14 cellular contexts compared by ENCODE assay signal in the genomic region with DNA sequence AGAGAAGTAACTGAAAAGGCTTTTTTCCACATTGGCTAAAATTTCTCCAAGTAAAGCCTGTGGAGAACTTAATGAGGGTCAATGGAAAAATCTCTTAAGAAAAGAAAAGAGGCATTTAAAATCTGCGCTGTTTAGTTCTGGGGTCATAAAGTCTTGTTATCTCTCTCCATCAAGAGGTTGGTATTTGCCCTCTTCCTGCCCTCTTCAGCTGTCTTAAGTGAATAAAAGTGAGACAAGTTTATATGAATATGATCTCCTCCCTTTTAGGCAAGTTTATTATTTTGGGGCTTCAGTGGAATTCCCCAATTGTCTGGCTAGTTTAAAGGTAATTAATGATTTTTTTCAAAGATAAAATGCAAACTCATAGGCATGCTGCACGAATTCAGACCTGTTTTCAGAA.
"Had no signal": no experiment of that assay in that cellular context is flagged by ENCODE, and none has a peak within 500 bp of the region (broad histone marks: within the 10 kb centered on the region; RNA-seq: fewer than 3 reads in every experiment).

No MANE protein-coding gene starts in this region.

- H3K27ac Mint-ChIP-seq: endodermal cell had no signal

- H3K9me3 Mint-ChIP-seq: endodermal cell had no signal

- DNase-seq: dermis blood vessel endothelial cell; effector CD4-positive, alpha-beta T cell; effector memory CD4-positive, alpha-beta T cell; endodermal cell; foreskin keratinocyte; heart left ventricle; hypothalamus; left cardiac atrium; left lung; left ventricle myocardium superior; lower lobe of right lung; mesenchymal stem cell; midbrain had no signal

- ATAC-seq: foreskin keratinocyte, gastroesophageal sphincter, heart left ventricle, left cardiac atrium, left lung, left ventricle myocardium superior, lower lobe of right lung had no signal

- H3K4me3 Mint-ChIP-seq: endodermal cell had no signal
